15 cellular contexts compared by ENCODE assay signal in the genomic region with DNA sequence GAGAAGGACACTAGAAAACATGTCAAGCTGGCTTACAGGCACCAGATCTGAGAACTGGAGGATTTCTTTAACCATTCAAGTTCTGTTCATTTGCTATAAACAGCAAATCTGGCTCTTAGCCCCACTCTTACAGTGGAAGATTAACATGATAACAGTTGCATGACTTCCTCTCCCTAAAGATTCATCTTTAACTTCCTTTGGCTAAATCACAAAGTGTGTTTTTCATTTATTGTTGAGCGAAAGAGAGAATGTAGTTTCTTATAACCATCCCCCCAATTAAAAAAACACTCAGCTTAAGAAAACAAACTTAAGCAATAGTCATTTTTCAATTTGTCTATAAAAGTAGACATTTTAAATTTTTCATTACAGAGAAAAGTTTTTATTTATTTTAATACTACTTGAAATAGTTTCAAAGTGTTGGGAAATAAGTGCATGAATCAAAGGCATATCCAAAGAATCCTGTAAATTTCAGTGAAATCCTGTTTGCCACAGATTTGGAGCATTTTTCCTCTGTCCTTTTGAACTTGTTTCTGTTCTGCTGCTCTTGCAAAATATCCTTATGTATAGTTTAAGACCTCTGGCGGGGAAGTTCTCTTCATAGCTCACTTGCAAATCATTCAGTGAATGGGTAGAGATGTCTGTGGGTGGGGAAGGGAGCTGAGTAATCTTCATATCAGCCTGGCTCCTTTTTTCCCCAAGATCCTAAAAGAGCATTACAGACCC.
A peak's percentile ranks its signal among the peaks of the same experiment; 100 is the strongest.
DNase-seq lines count a peak whose midpoint lies in the region; ATAC-seq and TF ChIP-seq lines count a peak whose summit lies in the region.
"Had no signal": no experiment of that assay in that cellular context is flagged by ENCODE, and none has a peak within 500 bp of the region (broad histone marks: within the 10 kb centered on the region; RNA-seq: fewer than 3 reads in every experiment).

No MANE protein-coding gene starts in this region.

- no peak overlapping the region for H3K4me3 ChIP-seq in NB4 (ENCODE audit: low read depth, low read length)
- no peak overlapping the region for H3K4me3 ChIP-seq in choroid plexus epithelial cell (ENCODE audit: low read depth, low read length)
- no peak overlapping the region for H3K4me3 ChIP-seq in retinal pigment epithelial cell (ENCODE audit: low read length)

- DNase-seq in Daoy (ENCODE audit: low read depth) = peak; percentile 46
- peak; percentile 15 for DNase-seq in NB4 (ENCODE audit: low read depth)
- DNase-seq in choroid plexus epithelial cell (ENCODE audit: low read depth) = peak; percentile 97
- DNase-seq in retinal pigment epithelial cell (ENCODE audit: low read depth) = peak; percentile 48
- DNase-seq in D341Med (ENCODE audit: low spot score) = no peak
- no peak for DNase-seq in GM13976 (ENCODE audit: low spot score)
- no peak for DNase-seq in HuH-7.5 (ENCODE audit: low spot score)
- DNase-seq: activated CD8-positive, alpha-beta T cell treated with anti-CD3 and anti-CD28 coated beads, Interleukin-2, amount 10 ng/mL, durations not matched to agents 7 days and 5 days; Caco-2; effector CD8-positive, alpha-beta T cell; NCI-H1436; NCI-H748 treated with DMSO at 0.1 percent for 48 hours; retina; T-cell had no signal

- in situ Hi-C loops in GM13976 (cut with MboI; ENCODE audit: low sequenced_read_pairs, unreplicated experiment) = loop anchor here (25.0 kb wide), 1 partner anchor 95 kb away; no protein-coding TSS in a partner anchor

- TF ChIP-seq POLR2A in NB4 (IDR thresholded peaks at IDR 0.05; ENCODE audit: extremely low read depth, insufficient read length) = no peak

- ATAC-seq in GM19455 (IDR thresholded peaks at IDR 0.05; ENCODE audit: unreplicated experiment) = no peak
- ATAC-seq: activated CD8-positive, alpha-beta T cell treated with anti-CD3 and anti-CD28 coated beads, Interleukin-2, amount 10 ng/mL, durations not matched to agents 7 days and 5 days; T-cell had no signal

- TF ChIP-seq CTCF in NB4 (IDR thresholded peaks at IDR 0.05; ENCODE audit: low read depth, low read length) (no peak), choroid plexus epithelial cell (conservative IDR thresholded peaks at IDR 0.05; ENCODE audit: low read depth, low read length) (no peak), retinal pigment epithelial cell (conservative IDR thresholded peaks at IDR 0.05; ENCODE audit: low read depth, low read length) (no peak), GM13976 (IDR thresholded peaks at IDR 0.05; ENCODE audit: borderline replicate concordance, control extremely low read depth, extremely low read depth, insufficient read depth, missing control alignments) (no peak)

Comparison
In these comparisons a context has a peak if more than half of its experiments do, and no peak if none do; other contexts are left out.
1. DNase-seq: peak in Daoy (single experiment), NB4 (single experiment), choroid plexus epithelial cell (single experiment) and retinal pigment epithelial cell (single experiment); none in D341Med (single experiment), GM13976 (single experiment) and HuH-7.5 (single experiment).